ENCODE assay signal across 1 cellular context in the genomic region with DNA sequence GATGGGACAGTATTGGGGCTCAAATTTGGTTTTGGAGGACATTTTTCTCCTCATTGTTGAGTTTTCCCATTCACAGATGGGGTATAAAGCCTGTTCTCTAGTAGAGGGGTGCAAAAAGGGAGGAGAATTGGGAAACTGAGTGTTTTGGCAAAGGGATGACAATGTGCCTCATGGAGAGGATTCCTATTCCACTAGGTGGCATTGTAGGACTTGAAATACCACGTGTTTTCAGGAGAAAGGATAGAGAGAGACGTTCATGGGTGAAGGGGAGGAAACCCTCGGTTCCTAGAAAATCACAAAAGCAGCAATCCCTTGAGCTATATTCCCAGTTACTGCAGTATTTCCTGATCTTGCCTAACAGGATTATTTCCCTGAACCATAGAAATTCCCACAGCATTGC.
TF ChIP-seq lines count a peak whose summit lies in the region.

No MANE protein-coding gene starts in this region.

TF ChIP-seq in GM12878, 131 proteins besides CTCF, POLR2A, EP300 and RAD21 (continued from another document):
- no peak for TF ChIP-seq HSF1 (IDR thresholded peaks at IDR 0.05; ENCODE audit: low read depth, low read length)
- TF ChIP-seq KLF5 (IDR thresholded peaks at IDR 0.05; ENCODE audit: partially characterized antibody), result no peak
- no peak for TF ChIP-seq PRDM15 (CRISPR knock-in tag; IDR thresholded peaks at IDR 0.05)
- no peak for TF ChIP-seq SIN3A (IDR thresholded peaks at IDR 0.05; ENCODE audit: low read depth, low read length)
- no peak for TF ChIP-seq YY1 (IDR thresholded peaks at IDR 0.05; ENCODE audit: low read depth, low read length)
- TF ChIP-seq, protein P1, sequence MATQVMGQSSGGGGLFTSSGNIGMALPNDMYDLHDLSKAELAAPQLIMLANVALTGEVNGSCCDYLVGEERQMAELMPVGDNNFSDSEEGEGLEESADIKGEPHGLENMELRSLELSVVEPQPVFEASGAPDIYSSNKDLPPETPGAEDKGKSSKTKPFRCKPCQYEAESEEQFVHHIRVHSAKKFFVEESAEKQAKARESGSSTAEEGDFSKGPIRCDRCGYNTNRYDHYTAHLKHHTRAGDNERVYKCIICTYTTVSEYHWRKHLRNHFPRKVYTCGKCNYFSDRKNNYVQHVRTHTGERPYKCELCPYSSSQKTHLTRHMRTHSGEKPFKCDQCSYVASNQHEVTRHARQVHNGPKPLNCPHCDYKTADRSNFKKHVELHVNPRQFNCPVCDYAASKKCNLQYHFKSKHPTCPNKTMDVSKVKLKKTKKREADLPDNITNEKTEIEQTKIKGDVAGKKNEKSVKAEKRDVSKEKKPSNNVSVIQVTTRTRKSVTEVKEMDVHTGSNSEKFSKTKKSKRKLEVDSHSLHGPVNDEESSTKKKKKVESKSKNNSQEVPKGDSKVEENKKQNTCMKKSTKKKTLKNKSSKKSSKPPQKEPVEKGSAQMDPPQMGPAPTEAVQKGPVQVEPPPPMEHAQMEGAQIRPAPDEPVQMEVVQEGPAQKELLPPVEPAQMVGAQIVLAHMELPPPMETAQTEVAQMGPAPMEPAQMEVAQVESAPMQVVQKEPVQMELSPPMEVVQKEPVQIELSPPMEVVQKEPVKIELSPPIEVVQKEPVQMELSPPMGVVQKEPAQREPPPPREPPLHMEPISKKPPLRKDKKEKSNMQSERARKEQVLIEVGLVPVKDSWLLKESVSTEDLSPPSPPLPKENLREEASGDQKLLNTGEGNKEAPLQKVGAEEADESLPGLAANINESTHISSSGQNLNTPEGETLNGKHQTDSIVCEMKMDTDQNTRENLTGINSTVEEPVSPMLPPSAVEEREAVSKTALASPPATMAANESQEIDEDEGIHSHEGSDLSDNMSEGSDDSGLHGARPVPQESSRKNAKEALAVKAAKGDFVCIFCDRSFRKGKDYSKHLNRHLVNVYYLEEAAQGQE (IDR thresholded peaks at IDR 0.05; ENCODE audit: low read depth, low read length), result no peak
- no peak for TF ChIP-seq RFX5 (IDR thresholded peaks at IDR 0.05; ENCODE audit: low read depth, low read length)
- no peak for TF ChIP-seq NR2F1 (conservative IDR thresholded peaks at IDR 0.05)
- TF ChIP-seq POU2F2 (IDR thresholded peaks at IDR 0.05; ENCODE audit: borderline replicate concordance, low read depth, low read length), result no peak
- TF ChIP-seq SMAD5 (IDR thresholded peaks at IDR 0.05; ENCODE audit: low read depth), result no peak
- TF ChIP-seq POLR2AphosphoS2 (IDR thresholded peaks at IDR 0.05; ENCODE audit: low read depth, low read length), result no peak
- no peak for TF ChIP-seq ELK1 (IDR thresholded peaks at IDR 0.05; ENCODE audit: low read depth, low read length)
